In the genomic region with DNA sequence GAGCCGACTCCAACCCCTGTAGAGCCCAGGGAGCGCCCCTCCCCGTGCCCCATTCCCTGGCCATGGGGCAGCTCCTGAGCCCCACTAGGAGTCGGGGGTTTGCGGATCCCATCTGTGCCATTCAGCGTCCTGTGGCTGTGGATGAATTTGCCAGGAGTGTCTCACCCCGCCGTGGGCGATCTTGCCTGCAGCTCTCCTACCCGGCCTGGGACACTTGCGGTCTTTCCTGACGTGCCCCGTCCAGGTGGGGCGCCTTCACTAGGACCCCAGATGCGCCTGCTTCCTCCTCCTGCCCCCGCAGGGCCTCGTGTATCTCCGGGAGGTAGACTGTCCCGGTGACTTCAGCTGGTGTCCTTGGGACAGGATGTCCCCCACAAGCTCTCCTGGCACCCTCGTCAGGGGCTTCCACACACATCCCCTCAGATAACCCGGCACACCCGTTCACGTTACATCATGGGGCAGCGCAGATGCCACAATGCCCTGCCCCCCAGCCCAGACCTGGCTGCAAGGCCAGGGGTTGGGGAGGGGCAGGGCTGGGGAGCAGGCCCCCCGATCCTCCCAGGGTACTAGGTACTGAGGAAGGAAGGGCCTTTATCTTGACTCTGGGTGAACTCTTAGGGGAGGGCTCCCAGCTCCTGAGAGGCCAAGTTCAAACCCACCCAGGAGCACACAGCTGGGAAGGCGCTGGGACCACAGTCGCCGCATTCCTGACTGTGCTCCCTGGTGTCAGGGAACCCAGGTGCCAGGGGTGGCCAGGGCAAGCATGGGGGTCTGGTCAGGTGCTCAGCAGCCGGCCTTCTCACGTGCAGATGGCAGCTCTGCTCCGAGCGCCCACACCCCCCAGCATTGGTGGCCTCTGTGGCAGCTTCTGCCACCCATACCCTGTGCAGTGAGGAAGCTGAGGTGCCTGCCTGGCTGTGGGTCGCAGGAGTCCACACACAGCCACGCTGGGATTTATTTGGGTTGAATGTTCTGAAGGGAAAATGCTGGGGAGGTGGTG, we compare ENCODE assay signal across 17 cellular contexts. TPM values are rescaled to one million over a fixed set of nuclear protein-coding genes. Genes with fewer than 3 reads are reported as not detected.
A peak's percentile ranks its signal among the peaks of the same experiment; 100 is the strongest.
DNase-seq lines count a peak whose midpoint lies in the region; ATAC-seq, FAIRE-seq and TF ChIP-seq lines count a peak whose summit lies in the region.
"Had no signal": no experiment of that assay in that cellular context is flagged by ENCODE, and none has a peak within 500 bp of the region (broad histone marks: within the 10 kb centered on the region; RNA-seq: fewer than 3 reads in every experiment).

No MANE protein-coding gene starts in this region.

- no peak overlapping the region for H3K9ac ChIP-seq in BLaER1
- no peak overlapping the region for H3K9ac ChIP-seq in H1 (replicated peaks in 1 of 4; ENCODE audit: extremely low read depth in 1 of 4, low read depth in 3 of 4, low read length in 3 of 4)

- no peak overlapping the region for H3K4ac ChIP-seq in H1 (replicated peaks; ENCODE audit: insufficient read length, low read depth, low read length)

- TF ChIP-seq POLR2A in H1 (IDR thresholded peaks at IDR 0.05; ENCODE audit: control extremely low read depth in 1 of 2, low read depth in 2 of 2, low read length in 2 of 2) (no peak), spleen (IDR thresholded peaks at IDR 0.05) (no peak)

- H3K14ac ChIP-seq in H1 (ENCODE audit: insufficient read length): no peak overlapping the region

- H4K20me1 ChIP-seq in BLaER1 (no peaks in the 10 kb centered on the region), H1 (replicated peaks in 1 of 2; ENCODE audit: control insufficient read depth in 1 of 2, insufficient read depth in 2 of 2, low read length in 2 of 2) (no peaks in the 10 kb centered on the region)

- TF ChIP-seq RAD21 in H1 (IDR thresholded peaks at IDR 0.05 in 1 of 2, conservative IDR thresholded peaks at IDR 0.05 in 1 of 2; ENCODE audit: low read depth in 2 of 2, low read length in 2 of 2): no peak

- H2AK5ac ChIP-seq in H1 (ENCODE audit: low read depth, low read length): no peak overlapping the region

- intact Hi-C loops in left cardiac atrium (cut with DNase I): no loop called here
- intact Hi-C loops in left ventricle myocardium superior (cut with micrococcal nuclease): no loop called here
- intact Hi-C loops in spleen (cut with DNase I; ENCODE audit: low total_unique reads): loop anchor here (10.0 kb wide), 1 partner anchor 83 kb away; no protein-coding TSS in a partner anchor

- no peak for TF ChIP-seq EP300 in H1 (IDR thresholded peaks at IDR 0.05; ENCODE audit: borderline replicate concordance in 1 of 2, low read depth in 2 of 2, low read length in 2 of 2)

- H3K56ac ChIP-seq in H1 (replicated peaks; ENCODE audit: insufficient read length, low read depth, low read length): no peak overlapping the region

- H2BK15ac ChIP-seq in H1 (ENCODE audit: low read length): no peak overlapping the region

- H3K79me2 ChIP-seq in H1 (ENCODE audit: control insufficient read depth in 1 of 2, insufficient read depth in 2 of 2, low read length in 2 of 2): no peaks in the 10 kb centered on the region

- H3K36me3 ChIP-seq in BLaER1 (peaks cover 16% of the 10 kb centered on the region; the same call in 1 of the 2 replicates), H1 (ENCODE audit: control insufficient read depth in 2 of 4, insufficient read depth in 4 of 4, low read length in 3 of 4) (no peaks in the 10 kb centered on the region), spleen (peaks cover 0 to 15% (median 0%) of the 10 kb centered on the region in 6 donors)

- H4K8ac ChIP-seq in H1 (ENCODE audit: extremely low read depth, insufficient read depth, low read length): no peak overlapping the region

- H4K5ac ChIP-seq in H1 (ENCODE audit: insufficient read length, low read depth, low read length): no peak overlapping the region

- H3K27me3 ChIP-seq in BLaER1 (no peaks in the 10 kb centered on the region; the same call in 1 of the 2 replicates), H1 (replicated peaks in 1 of 4; ENCODE audit: control insufficient read depth in 3 of 4, extremely low read depth in 1 of 4, insufficient read depth in 3 of 4, low read length in 3 of 4) (no peaks in the 10 kb centered on the region; a peak in 2 of 7 replicates), spleen (replicated peaks in 1 of 7) (peaks cover 0 to 10% (median 0%) of the 10 kb centered on the region in 7 donors)
- H3K27me3 ChIP-seq: BE2C had no signal

- no peak overlapping the region for H3K23ac ChIP-seq in H1 (ENCODE audit: insufficient read length)

- FAIRE-seq in H1 (lab: Jason Lieb, UNC) (no peak), HTR-8/SVneo (lab: Jason Lieb, UNC) (no peak)
- FAIRE-seq: GM12892, GM18507 had no signal

- H3K4me2 ChIP-seq in BLaER1: no peak overlapping the region; the same call in 1 of the 2 replicates
- H3K4me2 ChIP-seq in H1 (ENCODE audit: insufficient read depth in 1 of 2, low read depth in 2 of 2, low read length in 2 of 2): no peak overlapping the region

- 94% methylated on average over 34 of the region's 34 CpGs; no CpG with 5 or more reads in 1 of the 2 experiments for WGBS in H1 (ENCODE audit: extremely low coverage in 1 of 2, insufficient coverage in 1 of 2, insufficient read length in 1 of 2, insufficient replicate concordance in 2 of 2, low coverage in 1 of 2, low lambda C conversion rate in 2 of 2, missing lambda C conversion rate in 1 of 2), 2 experiments
- WGBS in spleen, 5 donors: 79 to 87% (median 85%) methylated on average over 18 to 34 of the region's 34 CpGs

- no peak overlapping the region for H2BK20ac ChIP-seq in H1 (ENCODE audit: low read length)

- no peak overlapping the region for H2BK5ac ChIP-seq in H1 (ENCODE audit: low read depth, low read length)

- H3K4me3 ChIP-seq in BLaER1 (no peak overlapping the region), H1 (ENCODE audit: extremely low read depth in 1 of 4, insufficient read depth in 2 of 4, low read depth in 3 of 4, low read length in 4 of 4) (no peak overlapping the region), spleen (no peak overlapping the region)

- H3K18ac ChIP-seq in H1 (ENCODE audit: extremely low read depth, low read length): peak overlapping the region; percentile 19; the same call in 1 of the 2 replicates

- H3K27ac ChIP-seq in BLaER1: peak overlapping the region; percentile 40; the same call in 1 of the 2 replicates
- no peak overlapping the region for H3K27ac ChIP-seq in H1 (ENCODE audit: low read depth, low read length)
- H3K27ac ChIP-seq in spleen: no peak overlapping the region
- H3K27ac ChIP-seq: C4-2B had no signal

- H3K4me1 ChIP-seq in BLaER1 (peaks cover 54% of the 10 kb centered on the region), H1 (replicated peaks in 1 of 4; ENCODE audit: control insufficient read depth in 3 of 4, insufficient read depth in 4 of 4, low read length in 3 of 4) (no peaks in the 10 kb centered on the region), spleen (peaks cover 0 to 3% (median 1%) of the 10 kb centered on the region in 6 donors)
- H3K4me1 ChIP-seq: BE2C had no signal

- no peak overlapping the region for H4K91ac ChIP-seq in H1 (replicated peaks; ENCODE audit: insufficient read length, low read length)

- no peak overlapping the region for H2BK120ac ChIP-seq in H1 (replicated peaks; ENCODE audit: low read depth, low read length)

- ATAC-seq in left cardiac atrium (no peak), left ventricle myocardium superior (no peak)

- no peak overlapping the region for H2BK12ac ChIP-seq in H1 (ENCODE audit: low read depth, low read length)

- no peaks in the 10 kb centered on the region for H3K23me2 ChIP-seq in H1 (ENCODE audit: low read depth, low read length)

- DNase-seq in left cardiac atrium: peak; percentile 13
- DNase-seq in left ventricle myocardium superior: no peak
- DNase-seq in H1 (ENCODE audit: low read depth in 1 of 2, low spot score in 2 of 2): no peak
- peak; percentile 69 for DNase-seq in spleen
- no peak for DNase-seq in HTR-8/SVneo (ENCODE audit: insufficient read length, low spot score)
- no peak for DNase-seq in COLO668 (lab: John Stamatoyannopoulos, UW; ENCODE audit: unreplicated experiment)
- DNase-seq: BE2C; CD4-positive, alpha-beta T cell; DMS153; DMS79; GDM1; GOT3; H9 had no signal

- no peak overlapping the region for H2AFZ ChIP-seq in H1 (ENCODE audit: low read length)

- TF ChIP-seq CTCF in H1 (IDR thresholded peaks at IDR 0.05; ENCODE audit: control extremely low read depth in 1 of 3, insufficient read depth in 1 of 3, low read depth in 1 of 3, low read length in 3 of 3) (no peak), spleen (IDR thresholded peaks at IDR 0.05 in 8 of 11, conservative IDR thresholded peaks at IDR 0.05 in 3 of 11) (no peak)

- POLR2A ChIA-PET in H1 (lab: Charles Lee; ENCODE audit: partially characterized antibody): no interaction called here

- no peaks in the 10 kb centered on the region for H3K79me1 ChIP-seq in H1 (ENCODE audit: low read depth, low read length)

- H3K9me3 ChIP-seq in BLaER1 (peaks cover 9% of the 10 kb centered on the region), H1 (ENCODE audit: insufficient read depth in 2 of 2, low read depth in 1 of 2, low read length in 1 of 2) (peaks cover 11 to 38% of the 10 kb centered on the region in 2 experiments), spleen (peaks cover 0 to 2% (median 0%) of the 10 kb centered on the region in 8 donors)
- H3K9me3 ChIP-seq: BE2C had no signal

- CTCF ChIA-PET in H1 (lab: Charles Lee; ENCODE audit: partially characterized antibody): interaction anchor here (0.5 to 2.4 kb wide), 6 partner anchors 11 to 373 kb away, joined by 3 to 6 read pairs (median 3); no protein-coding TSS in a partner anchor

TF ChIP-seq in H1, 55 proteins besides CTCF, POLR2A, EP300 and RAD21 (continues in another document):
- TF ChIP-seq CBX5 (IDR thresholded peaks at IDR 0.05; ENCODE audit: low read depth, low read length): no peak
- no peak for TF ChIP-seq RXRA (IDR thresholded peaks at IDR 0.05; ENCODE audit: insufficient read depth, low read depth, low read length)
- TF ChIP-seq, protein P1, sequence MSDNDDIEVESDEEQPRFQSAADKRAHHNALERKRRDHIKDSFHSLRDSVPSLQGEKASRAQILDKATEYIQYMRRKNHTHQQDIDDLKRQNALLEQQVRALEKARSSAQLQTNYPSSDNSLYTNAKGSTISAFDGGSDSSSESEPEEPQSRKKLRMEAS (IDR thresholded peaks at IDR 0.05): no peak
- no peak for TF ChIP-seq HDAC2 (IDR thresholded peaks at IDR 0.05; ENCODE audit: borderline replicate concordance in 1 of 2, low read depth in 2 of 2, low read length in 2 of 2)

RNA-seq across cellular contexts. Expression of gene COL6A1, which starts 53.4 kb away (rescaled TPM):
- total RNA-seq in left cardiac atrium (100 to 1,000 TPM; 244 to 247 TPM), left ventricle myocardium superior (188 TPM), spleen (100 to 1,000 TPM in 6 of 7 donors, 10 to 100 TPM in 1; 76.5 to 190 (median 139) TPM)
- total RNA-seq in H1 (2021; fragmentation: NEBNext Ultra II Directional; extraction: Animal tissue kit (Norgen Biotek cat#: 25700)): 100 and 104 TPM in 2 replicates
- polyA plus RNA-seq in H1 (2011; rRNA removed) (115 and 212 TPM in 2 replicates), spleen (100 to 1,000 TPM in 2 of 3 donors, 10 to 100 TPM in 1; 85.7 to 152 (median 119) TPM)
- polyA plus RNA-seq in H1 (2011; cell fraction: cytosol; rRNA removed): 118 TPM
- polyA plus RNA-seq in H1 (2011; cell fraction: nucleus; rRNA removed): 658 TPM
- 110 to 163 TPM (median 152 TPM) in 4 replicates for polyA plus RNA-seq in H1 (2012, experiment 1 of 2)
- polyA plus RNA-seq in H1 (2012, experiment 2 of 2): 98.6 TPM
- polyA plus RNA-seq in H1 (2013, experiment 1 of 2): 176 TPM
- 154 TPM for polyA plus RNA-seq in H1 (2013, experiment 2 of 2)
- polyA minus RNA-seq in H1 (2011; rRNA and poly(A)+ RNA removed): 32.7 and 35.2 TPM in 2 replicates
- polyA minus RNA-seq in H1 (2011; cell fraction: cytosol; rRNA and poly(A)+ RNA removed): 53.2 TPM
- 70.5 TPM for polyA minus RNA-seq in H1 (2011; cell fraction: nucleus; rRNA and poly(A)+ RNA removed)

Comparison
In these comparisons a context has a peak if more than half of its experiments do, and no peak if none do; other contexts are left out.
1. DNase-seq: peak in left cardiac atrium (single experiment) and spleen (single experiment); none in left ventricle myocardium superior (single experiment), H1 (0 of 2), HTR-8/SVneo (single experiment) and COLO668 (single experiment).